20 cellular contexts compared by ENCODE assay signal in the genomic region with DNA sequence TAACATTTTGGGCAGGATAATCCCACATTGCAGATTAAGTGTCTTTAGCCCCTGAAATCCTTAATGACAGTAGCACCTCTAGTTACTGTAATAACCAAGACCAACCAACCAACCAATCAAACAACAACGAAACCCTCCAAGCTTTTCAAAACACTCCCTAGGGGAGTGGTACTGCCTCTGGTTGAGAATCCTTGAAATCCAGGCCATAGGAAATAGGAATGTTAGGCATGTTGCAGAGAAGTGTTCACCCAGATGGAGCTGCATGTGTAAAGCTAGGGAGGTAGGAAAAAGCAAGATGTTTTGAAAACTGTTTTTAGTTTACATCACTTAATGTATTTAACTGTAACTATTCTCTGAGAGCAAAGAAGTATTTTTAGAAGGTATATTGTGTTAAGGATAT. TPM values are rescaled to one million over a fixed set of nuclear protein-coding genes. Genes with fewer than 3 reads are reported as not detected.
DNase-seq lines count a peak whose midpoint lies in the region; ATAC-seq, FAIRE-seq and TF ChIP-seq lines count a peak whose summit lies in the region.
"Had no signal": no experiment of that assay in that cellular context is flagged by ENCODE, and none has a peak within 500 bp of the region (broad histone marks: within the 10 kb centered on the region; RNA-seq: fewer than 3 reads in every experiment).

No MANE protein-coding gene starts in this region.

- no peak overlapping the region for H3K14ac ChIP-seq in H1 (ENCODE audit: insufficient read length)

- TF ChIP-seq POLR2A in H1 (IDR thresholded peaks at IDR 0.05; ENCODE audit: control extremely low read depth in 1 of 2, low read depth in 2 of 2, low read length in 2 of 2): no peak
- no peak for TF ChIP-seq POLR2A in spleen (IDR thresholded peaks at IDR 0.05)

- H3K79me1 ChIP-seq in H1 (ENCODE audit: low read depth, low read length): no peaks in the 10 kb centered on the region

- H2BK20ac ChIP-seq in H1 (ENCODE audit: low read length): no peak overlapping the region

- H3K9me3 Mint-ChIP-seq in neural progenitor cell: no peaks in the 10 kb centered on the region
- no peaks in the 10 kb centered on the region for H3K9me3 Mint-ChIP-seq in CD8-positive, alpha-beta T cell
- H3K9me3 Mint-ChIP-seq: CD4-positive, CD25-positive, alpha-beta regulatory T cell had no signal

- no peaks in the 10 kb centered on the region for H3F3A ChIP-seq in neural progenitor cell (ENCODE audit: low read depth)

- H3K4me2 ChIP-seq in H1 (ENCODE audit: insufficient read depth in 1 of 2, low read depth in 2 of 2, low read length in 2 of 2) (no peak overlapping the region; a peak in 1 of 4 replicates), neural progenitor cell (no peak overlapping the region)

- no peaks in the 10 kb centered on the region for H4K20me1 ChIP-seq in H1 (replicated peaks in 1 of 2; ENCODE audit: control insufficient read depth in 1 of 2, insufficient read depth in 2 of 2, low read length in 2 of 2)
- H4K20me1 ChIP-seq in neural progenitor cell (ENCODE audit: low read depth): no peaks in the 10 kb centered on the region

- CTCF ChIA-PET in H1 (lab: Charles Lee; ENCODE audit: partially characterized antibody): interaction anchor here (1.2 kb wide), 1 partner anchor 24 kb away, joined by 4 read pairs; no protein-coding TSS in a partner anchor
- CTCF ChIA-PET in CD8-positive, alpha-beta T cell (lab: Charles Lee): no interaction called here

- H3K9ac ChIP-seq in H1 (replicated peaks in 1 of 4; ENCODE audit: extremely low read depth in 1 of 4, low read depth in 3 of 4, low read length in 3 of 4) (no peak overlapping the region), neural progenitor cell (no peak overlapping the region)
- H3K9ac ChIP-seq: BLaER1 treated with 17β-estradiol and CSF1 and Interleukin-3, amounts not matched to agents 10 nM and 100 nM had no signal

- no peak overlapping the region for H3K27ac Mint-ChIP-seq in neural progenitor cell
- no peak overlapping the region for H3K27ac Mint-ChIP-seq in CD8-positive, alpha-beta T cell
- H3K27ac Mint-ChIP-seq: B cell; CD4-positive, CD25-positive, alpha-beta regulatory T cell had no signal

- H2BK15ac ChIP-seq in H1 (ENCODE audit: low read length): no peak overlapping the region

- H3K4ac ChIP-seq in H1 (replicated peaks; ENCODE audit: insufficient read length, low read depth, low read length): no peak overlapping the region

- H3K56ac ChIP-seq in H1 (replicated peaks; ENCODE audit: insufficient read length, low read depth, low read length): no peak overlapping the region

- no peak overlapping the region for H3K4me3 ChIP-seq in AG10803 (ENCODE audit: low read length)
- H3K4me3 ChIP-seq in H7 (ENCODE audit: insufficient read depth, low read depth, low read length): no peak overlapping the region
- no peak overlapping the region for H3K4me3 ChIP-seq in H1 (ENCODE audit: extremely low read depth in 1 of 4, insufficient read depth in 2 of 4, low read depth in 3 of 4, low read length in 4 of 4)
- no peak overlapping the region for H3K4me3 ChIP-seq in neural progenitor cell
- H3K4me3 ChIP-seq in CD8-positive, alpha-beta T cell (ENCODE audit: low read depth, low read length): no peak overlapping the region
- no peak overlapping the region for H3K4me3 ChIP-seq in spleen
- H3K4me3 ChIP-seq: GM12878, HAP-1, K562 had no signal

- H2AK5ac ChIP-seq in H1 (ENCODE audit: low read depth, low read length): no peak overlapping the region

- intact Hi-C loops in CD8-positive, alpha-beta T cell (cut with DNase I, micrococcal nuclease): loop anchor here (5.0 to 10.0 kb wide), 3 partner anchors 258 to 388 kb away; no protein-coding TSS in a partner anchor
- intact Hi-C loops in spleen (cut with DNase I; ENCODE audit: low total_unique reads): no loop called here

- H3K27ac ChIP-seq in H1 (ENCODE audit: low read depth, low read length) (no peak overlapping the region), neural progenitor cell (no peak overlapping the region), spleen (no peak overlapping the region)
- no peak overlapping the region for H3K27ac ChIP-seq in CD8-positive, alpha-beta T cell (ENCODE audit: low read depth, low read length)
- H3K27ac ChIP-seq: BLaER1 treated with 17β-estradiol and CSF1 and Interleukin-3, amounts not matched to agents 10 nM and 100 nM; HL-60 had no signal

- H3K79me2 ChIP-seq in H1 (ENCODE audit: control insufficient read depth in 1 of 2, insufficient read depth in 2 of 2, low read length in 2 of 2): no peaks in the 10 kb centered on the region
- H3K79me2 ChIP-seq in neural progenitor cell (ENCODE audit: low read depth): no peaks in the 10 kb centered on the region

- no peak overlapping the region for H2BK12ac ChIP-seq in H1 (ENCODE audit: low read depth, low read length)

- no peak overlapping the region for H4K8ac ChIP-seq in H1 (ENCODE audit: extremely low read depth, insufficient read depth, low read length)

- DNase-seq in AG10803 (ENCODE audit: low read depth): peak; percentile 40
- DNase-seq in H7: peak; percentile 18
- DNase-seq in H1 (ENCODE audit: low read depth in 1 of 2, low spot score in 2 of 2): no peak
- peak; percentile 15 for DNase-seq in neural progenitor cell (ENCODE audit: low spot score)
- DNase-seq in CD8-positive, alpha-beta T cell: no peak
- no peak for DNase-seq in spleen
- DNase-seq: 8988T; CD4-positive, CD25-positive, alpha-beta regulatory T cell; DMS79 treated with DMSO at 0.1 percent for 48 hours; EL; GOT3 had no signal

- no peaks in the 10 kb centered on the region for H3K9me3 ChIP-seq in H1 (ENCODE audit: insufficient read depth in 2 of 2, low read depth in 1 of 2, low read length in 1 of 2)
- no peaks in the 10 kb centered on the region for H3K9me3 ChIP-seq in neural progenitor cell (ENCODE audit: low read depth)
- H3K9me3 ChIP-seq in CD8-positive, alpha-beta T cell (ENCODE audit: low read length): no peaks in the 10 kb centered on the region
- no peaks in the 10 kb centered on the region for H3K9me3 ChIP-seq in spleen
- H3K9me3 ChIP-seq: HAP-1 had no signal

- peaks cover 4% of the 10 kb centered on the region for H3K4me1 Mint-ChIP-seq in neural progenitor cell
- peaks cover 6% of the 10 kb centered on the region for H3K4me1 Mint-ChIP-seq in CD8-positive, alpha-beta T cell (ENCODE audit: low read depth)

- peak; percentile 75 for FAIRE-seq in H1 (lab: Jason Lieb, UNC)
- FAIRE-seq: GM12878, GM19239, K562 had no signal

- H3K36me3 ChIP-seq in H7 (replicated peaks; ENCODE audit: control insufficient read depth, insufficient read depth, low read length) (no peaks in the 10 kb centered on the region), H1 (ENCODE audit: control insufficient read depth in 2 of 4, insufficient read depth in 4 of 4, low read length in 3 of 4) (no peaks in the 10 kb centered on the region), neural progenitor cell (no peaks in the 10 kb centered on the region), spleen (peaks cover 0 to 10% (median 0%) of the 10 kb centered on the region in 6 donors)
- H3K36me3 ChIP-seq in CD8-positive, alpha-beta T cell (ENCODE audit: insufficient read depth, low read length): no peaks in the 10 kb centered on the region
- H3K36me3 ChIP-seq: HAP-1 had no signal

- H3K27me3 Mint-ChIP-seq in neural progenitor cell (ENCODE audit: insufficient read depth, low read depth): peaks cover 6% of the 10 kb centered on the region
- H3K27me3 Mint-ChIP-seq in CD8-positive, alpha-beta T cell (ENCODE audit: low read depth): peaks cover 21% of the 10 kb centered on the region
- H3K27me3 Mint-ChIP-seq: B cell; CD4-positive, CD25-positive, alpha-beta regulatory T cell had no signal

- H2AFZ ChIP-seq in H1 (ENCODE audit: low read length) (no peak overlapping the region), neural progenitor cell (replicated peaks) (no peak overlapping the region)

- H4K91ac ChIP-seq in H1 (replicated peaks; ENCODE audit: insufficient read length, low read length): no peak overlapping the region

- WGBS in H1 (ENCODE audit: extremely low coverage in 1 of 2, insufficient coverage in 1 of 2, insufficient read length in 1 of 2, insufficient replicate concordance in 2 of 2, low coverage in 1 of 2, low lambda C conversion rate in 2 of 2, missing lambda C conversion rate in 1 of 2), 2 experiments: 100% methylated on average over 1 of the region's 1 CpG; no CpG with 5 or more reads in 1 of the 2 experiments
- WGBS in spleen, 5 donors: 88 to 95% (median 91%) methylated on average over 1 of the region's 1 CpG

- TF ChIP-seq RAD21 in H1 (IDR thresholded peaks at IDR 0.05 in 1 of 2, conservative IDR thresholded peaks at IDR 0.05 in 1 of 2; ENCODE audit: low read depth in 2 of 2, low read length in 2 of 2): no peak

- TF ChIP-seq CTCF in AG10803 (conservative IDR thresholded peaks at IDR 0.05; ENCODE audit: low read length) (no peak), H1 (IDR thresholded peaks at IDR 0.05; ENCODE audit: control extremely low read depth in 1 of 3, insufficient read depth in 1 of 3, low read depth in 1 of 3, low read length in 3 of 3) (no peak), neural progenitor cell (IDR thresholded peaks at IDR 0.05) (no peak), spleen (IDR thresholded peaks at IDR 0.05 in 8 of 11, conservative IDR thresholded peaks at IDR 0.05 in 3 of 11) (no peak)
- no peak for TF ChIP-seq CTCF in CD8-positive, alpha-beta T cell (IDR thresholded peaks at IDR 0.05)

- no peak overlapping the region for H3K18ac ChIP-seq in H1 (ENCODE audit: extremely low read depth, low read length)

- H4K5ac ChIP-seq in H1 (ENCODE audit: insufficient read length, low read depth, low read length): no peak overlapping the region

- peaks cover 4% of the 10 kb centered on the region; the same call in 1 of the 2 replicates for H3K23me2 ChIP-seq in H1 (ENCODE audit: low read depth, low read length)

- H3K23ac ChIP-seq in H1 (ENCODE audit: insufficient read length): no peak overlapping the region

- H3K27me3 ChIP-seq in H7 (ENCODE audit: control insufficient read depth, insufficient read depth, low read length) (peaks cover 15% of the 10 kb centered on the region), H1 (replicated peaks in 1 of 4; ENCODE audit: control insufficient read depth in 3 of 4, extremely low read depth in 1 of 4, insufficient read depth in 3 of 4, low read length in 3 of 4) (peaks cover 0 to 8% (median 4%) of the 10 kb centered on the region in 4 experiments; a peak in 4 of 7 replicates), neural progenitor cell (peaks cover 25% of the 10 kb centered on the region), spleen (replicated peaks in 1 of 7) (no peaks in the 10 kb centered on the region)
- no peaks in the 10 kb centered on the region for H3K27me3 ChIP-seq in CD8-positive, alpha-beta T cell (ENCODE audit: insufficient read depth, low read length)
- H3K27me3 ChIP-seq: BLaER1 treated with 17β-estradiol and CSF1 and Interleukin-3, amounts not matched to agents 10 nM and 100 nM had no signal

- peaks cover 0 to 3% (median under 1%) of the 10 kb centered on the region in 4 experiments; a peak in 1 of 7 replicates for H3K4me1 ChIP-seq in H1 (replicated peaks in 1 of 4; ENCODE audit: control insufficient read depth in 3 of 4, insufficient read depth in 4 of 4, low read length in 3 of 4)
- H3K4me1 ChIP-seq in neural progenitor cell: peaks cover 4% of the 10 kb centered on the region
- H3K4me1 ChIP-seq in CD8-positive, alpha-beta T cell (ENCODE audit: insufficient read depth, low read length): peaks cover 4% of the 10 kb centered on the region
- H3K4me1 ChIP-seq in spleen: peaks cover 0 to 19% (median 12%) of the 10 kb centered on the region in 6 donors

- no peaks in the 10 kb centered on the region for H3K36me3 Mint-ChIP-seq in neural progenitor cell
- no peaks in the 10 kb centered on the region for H3K36me3 Mint-ChIP-seq in CD8-positive, alpha-beta T cell
- H3K36me3 Mint-ChIP-seq: CD4-positive, CD25-positive, alpha-beta regulatory T cell had no signal

- H3K4me3 Mint-ChIP-seq in neural progenitor cell: no peak overlapping the region
- H3K4me3 Mint-ChIP-seq in CD8-positive, alpha-beta T cell: no peak overlapping the region
- H3K4me3 Mint-ChIP-seq: B cell had no signal

- ATAC-seq in CD8-positive, alpha-beta T cell: no peak
- no peak for ATAC-seq in GM19023 (IDR thresholded peaks at IDR 0.05; ENCODE audit: unreplicated experiment)
- ATAC-seq: GM12878, K562 had no signal

- H2BK5ac ChIP-seq in H1 (ENCODE audit: low read depth, low read length): no peak overlapping the region

- H2BK120ac ChIP-seq in H1 (replicated peaks; ENCODE audit: low read depth, low read length): no peak overlapping the region

- POLR2A ChIA-PET in H1 (lab: Charles Lee; ENCODE audit: partially characterized antibody): interaction anchor here (1.1 kb wide), 1 partner anchor 551 kb away, joined by 3 read pairs; no protein-coding TSS in a partner anchor
- POLR2A ChIA-PET in CD8-positive, alpha-beta T cell (lab: Charles Lee): no interaction called here

- no peak for TF ChIP-seq EP300 in H1 (IDR thresholded peaks at IDR 0.05; ENCODE audit: borderline replicate concordance in 1 of 2, low read depth in 2 of 2, low read length in 2 of 2)

RNA-seq across cellular contexts. Expression of a gene that starts 4.5 kb away (rescaled TPM):
- 0.14 and 0.33 TPM in 2 replicates for total RNA-seq in H7 (2014; rRNA removed; shearing (Covaris generic))
- total RNA-seq in H1 (2021; fragmentation: NEBNext Ultra II Directional; extraction: Animal tissue kit (Norgen Biotek cat#: 25700)): 2.8 and 3.6 TPM in 2 replicates
- polyA plus RNA-seq in H1 (2011; rRNA removed): 0.49 and 0.57 TPM in 2 replicates
- 1.6 TPM for polyA plus RNA-seq in H1 (2011; cell fraction: cytosol; rRNA removed)
- polyA plus RNA-seq in H1 (2011; cell fraction: nucleus; rRNA removed): 1.7 TPM
- polyA plus RNA-seq in H1 (2012, experiment 1 of 2): 1.1 to 2.9 TPM (median 1.6 TPM) in 4 replicates
- polyA plus RNA-seq in H1 (2012, experiment 2 of 2): 0.12 TPM
- 2.6 TPM for polyA plus RNA-seq in H1 (2013, experiment 1 of 2)
- 2.7 TPM for polyA plus RNA-seq in H1 (2013, experiment 2 of 2)
- 1.4 and 1.5 TPM in 2 replicates for polyA minus RNA-seq in H1 (2011; rRNA and poly(A)+ RNA removed)
- polyA minus RNA-seq in H1 (2011; cell fraction: cytosol; rRNA and poly(A)+ RNA removed): 1.4 TPM
- polyA minus RNA-seq in H1 (2011; cell fraction: nucleus; rRNA and poly(A)+ RNA removed): 2.9 TPM
- total RNA-seq in neural progenitor cell (ENCODE audit: low replicate concordance): 0.84 and 1.7 TPM in 2 replicates
- under 1 TPM; 0.16 to 0.36 TPM for total RNA-seq in CD8-positive, alpha-beta T cell
- total RNA-seq in spleen: 10 to 100 TPM in 6 of 7 donors, 1 to 10 TPM in 1; 7.9 to 17.6 (median 13.2) TPM
- 1 to 10 TPM; 3.0 to 4.3 (median 3.3) TPM for polyA plus RNA-seq in spleen
- total RNA-seq: G401 had no signal
- polyA plus RNA-seq: K562 had no signal

RNA-seq across cellular contexts. Expression of a gene that starts 4.7 kb away (rescaled TPM):
- 2.8 and 4.3 TPM in 2 replicates for total RNA-seq in H7 (2014; rRNA removed; shearing (Covaris generic))
- total RNA-seq in H1 (2021; fragmentation: NEBNext Ultra II Directional; extraction: Animal tissue kit (Norgen Biotek cat#: 25700)): 3.7 and 5.8 TPM in 2 replicates
- polyA plus RNA-seq in H1 (2011; rRNA removed) (2.9 and 7.7 TPM in 2 replicates), spleen (1 to 10 TPM; 3.6 to 8.1 (median 5.5) TPM)
- 1.3 TPM for polyA plus RNA-seq in H1 (2011; cell fraction: cytosol; rRNA removed)
- polyA plus RNA-seq in H1 (2011; cell fraction: nucleus; rRNA removed): 0.97 TPM
- 1.5 to 11.8 TPM (median 5.4 TPM) in 4 replicates for polyA plus RNA-seq in H1 (2012, experiment 1 of 2)
- 1.6 TPM for polyA plus RNA-seq in H1 (2012, experiment 2 of 2)
- polyA plus RNA-seq in H1 (2013, experiment 1 of 2): 12.6 TPM
- polyA plus RNA-seq in H1 (2013, experiment 2 of 2): 10.8 TPM
- 0.76 and 2.0 TPM in 2 replicates for polyA minus RNA-seq in H1 (2011; rRNA and poly(A)+ RNA removed)
- polyA minus RNA-seq in H1 (2011; cell fraction: cytosol; rRNA and poly(A)+ RNA removed): 3.2 TPM
- 15.5 TPM for polyA minus RNA-seq in H1 (2011; cell fraction: nucleus; rRNA and poly(A)+ RNA removed)
- total RNA-seq in neural progenitor cell (ENCODE audit: low replicate concordance) (12.0 and 24.4 TPM in 2 replicates), spleen (10 to 100 TPM in 1 of 7 donors, 1 to 10 TPM in 6; 3.6 to 10.9 (median 7.3) TPM)
- total RNA-seq in CD8-positive, alpha-beta T cell: not detected
- total RNA-seq: G401, K562 had no signal
- polyA plus RNA-seq: K562 had no signal

Comparison
In these comparisons a context has a peak if more than half of its experiments do, and no peak if none do; other contexts are left out.
1. DNase-seq: peak in AG10803 (single experiment), H7 (single experiment) and neural progenitor cell (single experiment); none in H1 (0 of 2), CD8-positive, alpha-beta T cell (0 of 7) and spleen (single experiment).